7 cellular contexts compared by ENCODE assay signal in the genomic region with DNA sequence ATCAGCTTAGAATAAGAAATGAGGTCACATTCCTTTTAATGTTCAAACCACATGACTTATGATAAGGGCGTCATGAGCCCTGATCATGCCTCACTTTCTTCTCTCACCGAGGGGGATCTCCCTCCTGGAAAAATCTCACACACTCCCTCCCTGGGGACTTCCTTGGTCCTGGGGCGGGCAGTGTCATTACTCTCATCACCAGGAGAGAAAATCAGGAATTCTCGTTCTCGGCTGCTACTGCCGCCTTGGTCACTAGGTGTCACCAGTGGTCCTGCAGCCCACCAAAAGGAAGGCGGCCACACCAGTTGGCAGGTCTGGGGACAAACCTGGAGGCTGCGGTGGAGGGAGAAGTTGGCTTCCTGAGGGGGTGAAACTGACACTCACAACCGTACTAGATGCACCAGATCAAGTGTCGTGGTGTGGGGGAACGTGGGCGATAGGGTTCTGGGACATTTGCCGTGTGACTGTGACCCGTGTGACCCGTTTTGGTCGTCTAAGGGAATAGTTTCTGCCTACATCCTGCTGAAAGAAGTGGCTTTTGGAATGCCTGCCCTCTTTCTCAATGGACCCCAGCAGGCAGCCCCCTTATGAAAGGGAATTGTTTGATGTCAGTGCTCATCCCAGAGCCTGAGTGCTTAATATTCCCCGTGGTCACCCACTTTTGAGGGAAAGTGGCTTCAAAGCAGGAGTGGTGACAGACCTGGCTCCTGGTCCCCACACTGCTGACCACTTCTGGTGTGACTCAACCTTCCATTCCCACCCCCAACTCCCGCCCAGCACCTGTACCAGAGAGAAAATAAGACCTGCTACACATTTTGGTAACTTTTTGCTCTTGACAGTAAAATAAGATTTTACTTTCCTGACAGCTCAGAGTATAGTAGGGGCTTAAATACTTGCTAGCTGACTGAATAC.
DNase-seq lines count a peak whose midpoint lies in the region; ATAC-seq and TF ChIP-seq lines count a peak whose summit lies in the region.

No MANE protein-coding gene starts in this region.

- no peaks in the 10 kb centered on the region for H3K27me3 ChIP-seq in HCT116 (ENCODE audit: insufficient read depth, low read length)
- peaks cover 28% of the 10 kb centered on the region for H3K27me3 ChIP-seq in MG63
- H3K27me3 ChIP-seq in brain microvascular endothelial cell (replicated peaks): no peaks in the 10 kb centered on the region

- TF ChIP-seq POLR2A in HCT116 (IDR thresholded peaks at IDR 0.05; ENCODE audit: borderline replicate concordance, extremely low read depth, insufficient read depth, insufficient read length): no peak

- peak; percentile 97 for ATAC-seq in HCT116

- DNase-seq in HCT116 (ENCODE audit: low read depth, low spot score) (peak; percentile 48), MG63 (peak; percentile 66), T-helper 9 cell (peak; percentile 23), brain microvascular endothelial cell (peak; percentile 48), iPS-NIHi7 (ENCODE audit: extremely low spot score) (peak; percentile 91)
- DNase-seq in stimulated activated CD4-positive, alpha-beta T cell treated with anti-CD3 and anti-CD28 coated beads, Interleukin-12 subunit alpha, Interleukin-12 subunit beta, amount 100 ng/mL, for 24 hours (ENCODE audit: low read depth in 2 of 2): peak; percentile 26 to 49

- peak; percentile 84 for TF ChIP-seq RAD21 in HCT116 (IDR thresholded peaks at IDR 0.05; ENCODE audit: low read depth)

- RAD21 ChIA-PET in HCT116 (lab: Charles Lee; ENCODE audit: low non-redundant PET in 1 of 2, low total read pairs in 2 of 2, uncharacterized antibody in 2 of 2, unreplicated experiment in 2 of 2): interaction anchor here in 1 of 2 experiments (0.7 kb wide), 1 partner anchor 297 kb away, joined by 7 read pairs; no protein-coding TSS in a partner anchor

- TF ChIP-seq CTCF in GM12875 (IDR thresholded peaks at IDR 0.05; ENCODE audit: borderline replicate concordance, insufficient read depth, low read depth, low read length) (peak; percentile 88), HCT116 (IDR thresholded peaks at IDR 0.05 in 2 of 3, conservative IDR thresholded peaks at IDR 0.05 in 1 of 3; ENCODE audit: borderline replicate concordance in 1 of 3, insufficient read depth in 1 of 3, low read depth in 2 of 3, low read length in 2 of 3) (peak; percentile 55 to 92 (median 83); a peak in 5 of 6 replicates), brain microvascular endothelial cell (IDR thresholded peaks at IDR 0.05; ENCODE audit: low read depth, low read length, missing control alignments) (peak; percentile 93)

- no peak overlapping the region for H3K9ac ChIP-seq in HCT116 (ENCODE audit: low read length)

- POLR2A ChIA-PET in HCT116 (lab: Charles Lee): no interaction called here

- H3K9me3 ChIP-seq in HCT116 (ENCODE audit: control insufficient read depth in 1 of 2, insufficient read depth in 1 of 2, low read depth in 1 of 2, low read length in 2 of 2): no peaks in the 10 kb centered on the region
- no peaks in the 10 kb centered on the region for H3K9me3 ChIP-seq in MG63

- BruUV-seq in HCT116 (replicated peaks; lab: Mats Ljungman, UMichigan): no TSS peak

- no peaks in the 10 kb centered on the region for H3K79me2 ChIP-seq in HCT116 (ENCODE audit: insufficient read depth, low read length)

- intact Hi-C loops in HCT116 (cut with micrococcal nuclease): loop anchor here (2.0 to 10.0 kb wide), 3 partner anchors 170 to 1643 kb away; no protein-coding TSS in a partner anchor

- in situ Hi-C loops in brain microvascular endothelial cell (cut with HindIII; ENCODE audit: low pct_ligation_motif_present, low sequenced_read_pairs): no loop called here

- CTCF ChIA-PET in HCT116 (lab: Charles Lee): interaction anchor here (0.6 to 1.4 kb wide), 6 partner anchors 10 to 1639 kb away, joined by 3 to 8 read pairs (median 4); no protein-coding TSS in a partner anchor

- H3K9me2 ChIP-seq in HCT116 (ENCODE audit: insufficient read depth): no peaks in the 10 kb centered on the region

- H3K4me3 ChIP-seq in GM12875 (ENCODE audit: low read depth, low read length) (no peak overlapping the region), HCT116 (replicated peaks in 1 of 2; ENCODE audit: low read depth in 1 of 2, low read length in 2 of 2) (peak overlapping the region; percentile 20 to 31), MG63 (no peak overlapping the region), brain microvascular endothelial cell (ENCODE audit: low read depth, low read length) (no peak overlapping the region)

- no peaks in the 10 kb centered on the region for H4K20me1 ChIP-seq in HCT116 (ENCODE audit: insufficient read depth)

- no peak overlapping the region for H3K27ac ChIP-seq in HCT116 (ENCODE audit: low read depth, low read length)
- H3K27ac ChIP-seq in brain microvascular endothelial cell: no peak overlapping the region

- H3K4me1 ChIP-seq in HCT116 (ENCODE audit: control insufficient read depth in 1 of 2, insufficient read depth in 2 of 2, low read length in 2 of 2): peaks cover 4 to 8% of the 10 kb centered on the region in 2 experiments; a peak in 3 of 4 replicates

- H3K4me2 ChIP-seq in HCT116 (ENCODE audit: low read length): peak overlapping the region; percentile 68

- H2AFZ ChIP-seq in HCT116 (ENCODE audit: low read depth, low read length, poor library complexity, severe bottlenecking): peak overlapping the region; percentile 84

- no peaks in the 10 kb centered on the region for H3K36me3 ChIP-seq in HCT116 (ENCODE audit: control insufficient read depth in 1 of 2, insufficient read depth in 2 of 2, low read length in 2 of 2)
- H3K36me3 ChIP-seq in MG63: no peaks in the 10 kb centered on the region
- no peaks in the 10 kb centered on the region for H3K36me3 ChIP-seq in brain microvascular endothelial cell (replicated peaks)

TF ChIP-seq in HCT116, 20 proteins besides CTCF, POLR2A, EP300 and RAD21:
- no peak for TF ChIP-seq ZBTB33 (IDR thresholded peaks at IDR 0.05; ENCODE audit: extremely low read depth, insufficient replicate concordance, low read length)
- TF ChIP-seq EZH2 (IDR thresholded peaks at IDR 0.05): no peak

Comparison
In these comparisons a context has a peak if more than half of its experiments do, and no peak if none do; other contexts are left out.
1. H3K4me3 ChIP-seq: peak in HCT116 (2 of 2); none in GM12875 (single experiment), MG63 (single experiment) and brain microvascular endothelial cell (single experiment).
2. DNase-seq: peak in every context shown above with its lines; median percentile 91 in iPS-NIHi7; 66 in MG63; 48 in HCT116; 48 in brain microvascular endothelial cell; 38 in stimulated activated CD4-positive, alpha-beta T cell treated with anti-CD3 and anti-CD28 coated beads, Interleukin-12 subunit alpha, Interleukin-12 subunit beta, amount 100 ng/mL, for 24 hours; 23 in T-helper 9 cell.
3. Peak in every context shown above with its lines, with median percentiles within 50 percentile points of each other: CTCF ChIP-seq.